Comparison of ENCODE assay signal across 18 cellular contexts in the genomic region with DNA sequence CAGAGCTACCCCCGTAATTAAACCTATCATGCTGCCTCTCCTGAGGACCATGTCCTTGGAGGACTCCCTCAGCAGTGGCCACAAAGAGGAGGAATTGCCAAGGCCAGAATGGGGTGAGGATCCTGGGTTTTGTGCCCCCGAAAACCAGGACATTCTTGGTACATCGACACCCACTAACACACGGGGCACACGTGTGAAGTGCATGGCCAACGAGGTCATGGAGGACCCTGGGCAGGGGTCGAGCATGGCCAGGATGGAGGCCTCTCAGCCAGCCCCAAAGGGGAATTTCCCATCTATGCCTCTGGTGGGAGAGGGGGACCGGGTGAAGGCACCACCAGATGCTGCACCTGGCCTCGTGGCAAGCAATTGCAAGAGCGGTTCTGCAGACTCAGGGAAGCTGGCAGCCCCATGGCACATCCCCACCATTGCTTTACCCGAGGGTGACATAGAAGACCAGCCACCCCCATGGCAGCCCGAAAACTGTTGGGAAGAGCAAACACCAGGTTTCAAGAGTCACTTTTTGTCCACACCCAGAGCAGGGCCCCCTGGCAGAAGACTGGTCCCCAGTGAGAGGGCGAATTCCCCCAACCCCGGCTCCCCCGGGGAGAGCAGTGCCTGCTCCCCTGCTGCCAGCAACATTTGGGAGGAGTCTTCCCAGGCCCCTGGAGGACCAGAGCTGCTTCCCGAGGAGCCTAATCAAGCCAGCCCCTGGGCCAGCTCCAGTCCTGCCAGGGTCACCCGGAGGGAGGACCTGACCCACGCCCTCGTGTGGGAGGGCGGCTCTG. TPM values are rescaled to one million over a fixed set of nuclear protein-coding genes. Genes with fewer than 3 reads are reported as not detected.
DNase-seq lines count a peak whose midpoint lies in the region; ATAC-seq and TF ChIP-seq lines count a peak whose summit lies in the region.
"Had no signal": no experiment of that assay in that cellular context is flagged by ENCODE, and none has a peak within 500 bp of the region (broad histone marks: within the 10 kb centered on the region; RNA-seq: fewer than 3 reads in every experiment).

No MANE protein-coding gene starts in this region.

- CTCF ChIA-PET in activated CD8-positive, alpha-beta memory T cell treated with anti-CD3 and anti-CD28 coated beads, Interleukin-2, amount 10 ng/mL, durations not matched to agents 7 days and 5 days (lab: Charles Lee): no interaction called here
- CTCF ChIA-PET in HEK293 (lab: Yijun Ruan, JAX): interaction anchor here (0.7 to 2.2 kb wide), 4 partner anchors 82 to 467 kb away, joined by 3 to 5 read pairs (median 3); no protein-coding TSS in a partner anchor
- CTCF ChIA-PET in HEK293T (lab: Yijun Ruan, JAX): no interaction called here

- H2BK12ac ChIP-seq in neuronal stem cell (ENCODE audit: low read length): no peak overlapping the region

- H3K14ac ChIP-seq in neuronal stem cell (ENCODE audit: low read length): peak overlapping the region; percentile 58

- no peaks in the 10 kb centered on the region for H3K4me1 ChIP-seq in HEK293 (ENCODE audit: control insufficient read depth, insufficient read depth, low read length)
- no peaks in the 10 kb centered on the region for H3K4me1 ChIP-seq in neuronal stem cell (ENCODE audit: control insufficient read depth in 2 of 2, insufficient read depth in 1 of 2, low read depth in 1 of 2, low read length in 2 of 2)

- no peak overlapping the region for H3K27ac Mint-ChIP-seq in activated CD8-positive, alpha-beta memory T cell treated with anti-CD3 and anti-CD28 coated beads, Interleukin-2, amount 10 ng/mL, durations not matched to agents 7 days and 5 days
- no peak overlapping the region for H3K27ac Mint-ChIP-seq in type B pancreatic cell
- H3K27ac Mint-ChIP-seq: CD8-positive, alpha-beta T cell; GM23338 had no signal

- no peak overlapping the region for H3K23ac ChIP-seq in neuronal stem cell (ENCODE audit: low read depth, low read length, poor library complexity)

- POLR2A ChIA-PET in HEK293 (lab: Yijun Ruan, JAX) (no interaction called here), HEK293T (lab: Yijun Ruan, JAX) (no interaction called here)

- no peak overlapping the region for H3K4me3 Mint-ChIP-seq in activated CD8-positive, alpha-beta memory T cell treated with anti-CD3 and anti-CD28 coated beads, Interleukin-2, amount 10 ng/mL, durations not matched to agents 7 days and 5 days
- H3K4me3 Mint-ChIP-seq in type B pancreatic cell: no peak overlapping the region
- H3K4me3 Mint-ChIP-seq: CD8-positive, alpha-beta T cell; GM23338 had no signal

- no peaks in the 10 kb centered on the region for H3K9me3 Mint-ChIP-seq in activated CD8-positive, alpha-beta memory T cell treated with anti-CD3 and anti-CD28 coated beads, Interleukin-2, amount 10 ng/mL, durations not matched to agents 7 days and 5 days (ENCODE audit: low read depth)
- no peaks in the 10 kb centered on the region for H3K9me3 Mint-ChIP-seq in type B pancreatic cell
- H3K9me3 Mint-ChIP-seq: CD8-positive, alpha-beta T cell; GM23338 had no signal

- no peaks in the 10 kb centered on the region for H3K36me3 Mint-ChIP-seq in activated CD8-positive, alpha-beta memory T cell treated with anti-CD3 and anti-CD28 coated beads, Interleukin-2, amount 10 ng/mL, durations not matched to agents 7 days and 5 days
- no peaks in the 10 kb centered on the region for H3K36me3 Mint-ChIP-seq in type B pancreatic cell
- H3K36me3 Mint-ChIP-seq: CD14-positive monocyte; CD8-positive, alpha-beta T cell had no signal

- H3K4me3 ChIP-seq in HEK293 (ENCODE audit: low read depth, low read length): no peak overlapping the region
- no peak overlapping the region for H3K4me3 ChIP-seq in neuronal stem cell (ENCODE audit: low read length in 2 of 2)
- H3K4me3 ChIP-seq: GM23338 had no signal

- H3K27me3 ChIP-seq in neuronal stem cell (ENCODE audit: control insufficient read depth in 3 of 3, insufficient read depth in 3 of 3, low read depth in 1 of 3, low read length in 3 of 3): peaks cover 0 to 4% (median 0%) of the 10 kb centered on the region in 3 experiments

- no peak overlapping the region for H2BK120ac ChIP-seq in neuronal stem cell (ENCODE audit: low read depth, low read length)

- H3K27ac ChIP-seq in HEK293 (ENCODE audit: extremely low read depth, low read depth, low read length) (no peak overlapping the region), neuronal stem cell (replicated peaks; ENCODE audit: low read length) (no peak overlapping the region)
- H3K27ac ChIP-seq: 22Rv1 had no signal

- no peaks in the 10 kb centered on the region for H3K79me1 ChIP-seq in neuronal stem cell (ENCODE audit: low read depth, low read length)

- TF ChIP-seq CTCF in HEK293 (tag by site-specific recombination; IDR thresholded peaks at IDR 0.05): no peak
- TF ChIP-seq CTCF in type B pancreatic cell (conservative IDR thresholded peaks at IDR 0.05): no peak

- no peak overlapping the region for H2AK5ac ChIP-seq in neuronal stem cell (ENCODE audit: low read depth, low read length)

- no peaks in the 10 kb centered on the region for H3K9me3 ChIP-seq in HEK293 (ENCODE audit: control insufficient read depth, insufficient read depth, low read depth, low read length)
- H3K9me3 ChIP-seq in neuronal stem cell (replicated peaks in 1 of 2; ENCODE audit: control insufficient read depth in 2 of 2, insufficient read depth in 1 of 2, low read depth in 1 of 2, low read length in 2 of 2): no peaks in the 10 kb centered on the region

- H2BK5ac ChIP-seq in neuronal stem cell (ENCODE audit: low read length): no peak overlapping the region

- no peak overlapping the region for H3K18ac ChIP-seq in neuronal stem cell (ENCODE audit: low read length)

- peak; percentile 45 for DNase-seq in activated CD8-positive, alpha-beta memory T cell treated with anti-CD3 and anti-CD28 coated beads for 24 hours
- no peak for DNase-seq in activated CD8-positive, alpha-beta memory T cell treated with anti-CD3 and anti-CD28 coated beads, Interleukin-2, amount 10 ng/mL, durations not matched to agents 7 days and 5 days
- DNase-seq in neuronal stem cell (ENCODE audit: low spot score) (no peak), type B pancreatic cell (ENCODE audit: extremely low spot score, unreplicated experiment) (peak; percentile 49), NCI-H1105 (lab: John Stamatoyannopoulos, UW) (no peak), HEK293T (ENCODE audit: extremely low spot score) (no peak)
- DNase-seq: COR-L47, DMS153, DMS79 treated with DMSO at 0.1 percent for 48 hours had no signal

- WGBS in neuronal stem cell (ENCODE audit: extremely low coverage in 2 of 2, insufficient read length in 2 of 2, insufficient replicate concordance in 1 of 2), 2 donors: no CpG with 5 or more reads among the region's 20 CpGs

- H3K4me2 ChIP-seq in neuronal stem cell (ENCODE audit: insufficient read depth, low read length, poor library complexity, severe bottlenecking): no peak overlapping the region
- H3K4me2 ChIP-seq: GM23338 had no signal

- H2AFZ ChIP-seq in neuronal stem cell (ENCODE audit: low read length): no peak overlapping the region
- H2AFZ ChIP-seq: GM23338 had no signal

- H3K9ac ChIP-seq in neuronal stem cell (ENCODE audit: low read depth, low read length, poor library complexity): no peak overlapping the region

- peaks cover 2% of the 10 kb centered on the region for H3K27me3 Mint-ChIP-seq in activated CD8-positive, alpha-beta memory T cell treated with anti-CD3 and anti-CD28 coated beads, Interleukin-2, amount 10 ng/mL, durations not matched to agents 7 days and 5 days
- peaks cover 28% of the 10 kb centered on the region for H3K27me3 Mint-ChIP-seq in type B pancreatic cell

- no peaks in the 10 kb centered on the region for H3K36me3 ChIP-seq in HEK293 (ENCODE audit: control insufficient read depth in 2 of 2, insufficient read depth in 1 of 2, low read length in 2 of 2)
- no peaks in the 10 kb centered on the region for H3K36me3 ChIP-seq in neuronal stem cell (replicated peaks in 1 of 2; ENCODE audit: control insufficient read depth in 2 of 2, insufficient read depth in 2 of 2, low read length in 2 of 2)

- H4K91ac ChIP-seq in neuronal stem cell (ENCODE audit: low read depth, low read length, poor library complexity): no peak overlapping the region

- no peak for ATAC-seq in activated CD8-positive, alpha-beta memory T cell treated with anti-CD3 and anti-CD28 coated beads, Interleukin-2, amount 10 ng/mL, durations not matched to agents 7 days and 5 days
- ATAC-seq: CD8-positive, alpha-beta T cell had no signal

- H2BK15ac ChIP-seq in neuronal stem cell (ENCODE audit: low read length): no peak overlapping the region

- H4K8ac ChIP-seq in neuronal stem cell (ENCODE audit: low read depth, low read length): no peak overlapping the region

- H3K4me1 Mint-ChIP-seq in activated CD8-positive, alpha-beta memory T cell treated with anti-CD3 and anti-CD28 coated beads, Interleukin-2, amount 10 ng/mL, durations not matched to agents 7 days and 5 days: no peaks in the 10 kb centered on the region
- no peaks in the 10 kb centered on the region for H3K4me1 Mint-ChIP-seq in type B pancreatic cell (ENCODE audit: unreplicated experiment)

- no peak overlapping the region for H3K4ac ChIP-seq in neuronal stem cell (ENCODE audit: low read length)

TF ChIP-seq in HEK293, 187 proteins besides CTCF, POLR2A, EP300 and RAD21:
- TF ChIP-seq ZNF654 (tag by site-specific recombination; IDR thresholded peaks at IDR 0.05; ENCODE audit: low read depth) (no peak), GLIS1 (tag by site-specific recombination; IDR thresholded peaks at IDR 0.05) (0 out of 2 replicates have a peak, but pooled peaks have one; percentile 15), ZNF560 (tag by site-specific recombination; IDR thresholded peaks at IDR 0.05; ENCODE audit: borderline replicate concordance) (no peak)

TF ChIP-seq in HEK293T, 16 proteins besides CTCF, POLR2A, EP300 and RAD21 (continues in another document):
- TF ChIP-seq NFRKB (IDR thresholded peaks at IDR 0.05) (no peak), ARNT (IDR thresholded peaks at IDR 0.05) (no peak), LEF1 (IDR thresholded peaks at IDR 0.05; ENCODE audit: borderline replicate concordance) (no peak), L3MBTL2 (conservative IDR thresholded peaks at IDR 0.05) (no peak), TARDBP (IDR thresholded peaks at IDR 0.05) (no peak), FOXK2 (IDR thresholded peaks at IDR 0.05) (no peak)
- TF ChIP-seq, protein P1, sequence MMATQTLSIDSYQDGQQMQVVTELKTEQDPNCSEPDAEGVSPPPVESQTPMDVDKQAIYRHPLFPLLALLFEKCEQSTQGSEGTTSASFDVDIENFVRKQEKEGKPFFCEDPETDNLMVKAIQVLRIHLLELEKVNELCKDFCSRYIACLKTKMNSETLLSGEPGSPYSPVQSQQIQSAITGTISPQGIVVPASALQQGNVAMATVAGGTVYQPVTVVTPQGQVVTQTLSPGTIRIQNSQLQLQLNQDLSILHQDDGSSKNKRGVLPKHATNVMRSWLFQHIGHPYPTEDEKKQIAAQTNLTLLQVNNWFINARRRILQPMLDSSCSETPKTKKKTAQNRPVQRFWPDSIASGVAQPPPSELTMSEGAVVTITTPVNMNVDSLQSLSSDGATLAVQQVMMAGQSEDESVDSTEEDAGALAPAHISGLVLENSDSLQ (IDR thresholded peaks at IDR 0.05): no peak

RNA-seq across cellular contexts. Expression of gene C10orf71, which starts 26.4 kb away (rescaled TPM):
- not detected for total RNA-seq in activated CD8-positive, alpha-beta memory T cell treated with anti-CD3 and anti-CD28 coated beads, Interleukin-2, amount 10 ng/mL, durations not matched to agents 7 days and 5 days
- polyA plus RNA-seq in neuronal stem cell (2013, experiment 1 of 2): 0.01 TPM
- polyA plus RNA-seq in neuronal stem cell (2013, experiment 2 of 2): 0.03 TPM
- not detected in 2 replicates for total RNA-seq in type B pancreatic cell (ENCODE audit: low replicate concordance)
- total RNA-seq: A673; CD8-positive, alpha-beta T cell; GM23338; H7; HT-29 had no signal
- polyA plus RNA-seq: BJ, CD14-positive monocyte, GM23338 had no signal

Comparison
In these comparisons a context has a peak if more than half of its experiments do, and no peak if none do; other contexts are left out.
1. DNase-seq: peak in activated CD8-positive, alpha-beta memory T cell treated with anti-CD3 and anti-CD28 coated beads for 24 hours (single experiment) and type B pancreatic cell (single experiment); none in activated CD8-positive, alpha-beta memory T cell treated with anti-CD3 and anti-CD28 coated beads, Interleukin-2, amount 10 ng/mL, durations not matched to agents 7 days and 5 days (single experiment), neuronal stem cell (single experiment), NCI-H1105 (single experiment) and HEK293T (single experiment).